Comparison of ENCODE assay signal across 16 cellular contexts in the genomic region with DNA sequence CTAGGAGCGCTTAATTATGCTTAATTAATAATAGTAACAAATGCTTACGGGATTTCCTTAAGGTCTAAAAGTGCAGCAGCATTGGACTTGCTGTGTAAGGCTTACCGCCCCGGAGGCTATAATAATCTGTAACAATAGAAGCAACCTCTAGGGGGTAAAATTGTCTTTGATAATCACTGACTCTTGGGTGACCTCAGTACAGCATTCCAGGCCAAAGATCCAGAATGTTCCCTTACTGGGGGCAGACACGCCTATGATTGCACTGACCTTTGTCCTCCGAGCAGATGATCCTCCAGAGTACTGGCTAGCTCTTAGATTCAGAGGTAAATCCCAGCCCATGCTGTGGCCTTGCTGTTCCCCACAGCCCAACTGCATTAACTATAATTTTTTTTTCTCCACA. TPM values are rescaled to one million over a fixed set of nuclear protein-coding genes. Genes with fewer than 3 reads are reported as not detected.
A peak's percentile ranks its signal among the peaks of the same experiment; 100 is the strongest.
DNase-seq lines count a peak whose midpoint lies in the region; ATAC-seq and TF ChIP-seq lines count a peak whose summit lies in the region.
"Had no signal": no experiment of that assay in that cellular context is flagged by ENCODE, and none has a peak within 500 bp of the region (broad histone marks: within the 10 kb centered on the region; RNA-seq: fewer than 3 reads in every experiment).

No MANE protein-coding gene starts in this region.

- no peaks in the 10 kb centered on the region for H3K79me1 ChIP-seq in H9 (ENCODE audit: insufficient read depth, low read depth, low read length, poor library complexity, severe bottlenecking)

- no peak overlapping the region for H2BK12ac ChIP-seq in H9 (ENCODE audit: insufficient read length, low read depth, low read length)

- no peak overlapping the region for H3K23ac ChIP-seq in H9 (ENCODE audit: insufficient read length, low read depth, low read length)

- CTCF ChIA-PET in WTC11 (lab: Charles Lee) = no interaction called here

- H2BK120ac ChIP-seq in H9 (ENCODE audit: low read depth, low read length, poor library complexity, severe bottlenecking) = no peak overlapping the region

- H2BK15ac ChIP-seq in H9 (ENCODE audit: low read depth, low read length) = no peak overlapping the region

- H3K36me3 Mint-ChIP-seq in H9 (ENCODE audit: insufficient read depth in 1 of 3, low read depth in 3 of 3) (peaks cover 13 to 47% (median 39%) of the 10 kb centered on the region in 3 experiments; a peak in 6 of 7 replicates), WTC11 (peaks cover 27% of the 10 kb centered on the region)

- H3K4me1 ChIP-seq in H9 (ENCODE audit: insufficient read depth, low read length) (no peaks in the 10 kb centered on the region), hepatocyte (ENCODE audit: insufficient read depth) (no peaks in the 10 kb centered on the region), testis (peaks cover 10% of the 10 kb centered on the region)

- ATAC-seq in WTC11 = 0 out of 2 replicates have a peak, but pooled peaks have one; percentile 20
- no peak for ATAC-seq in GM19397 (IDR thresholded peaks at IDR 0.05; ENCODE audit: unreplicated experiment)
- ATAC-seq: activated T-cell treated with anti-CD3 and anti-CD28 coated beads, Interleukin-2, amount 50 U/mL, for 72 hours; T-cell had no signal

- POLR2A ChIA-PET in WTC11 (lab: Charles Lee) = no interaction called here

- no peak overlapping the region for H3K27ac ChIP-seq in H9 (ENCODE audit: insufficient read length, low read depth, low read length)
- H3K27ac ChIP-seq in hepatocyte = peak overlapping the region; percentile 73
- H3K27ac ChIP-seq in testis = no peak overlapping the region

- intact Hi-C loops in testis (cut with DNase I; ENCODE audit: low total_unique reads) (no loop called here), posterior cingulate gyrus (cut with DNase I) (no loop called here)

- H4K91ac ChIP-seq in H9 (ENCODE audit: insufficient read length, low read depth, low read length) = no peak overlapping the region

- H3K4me2 ChIP-seq in H9 (ENCODE audit: insufficient read depth, insufficient read length, low read length) (no peak overlapping the region), hepatocyte (no peak overlapping the region)

- peak overlapping the region; percentile 85 for H3K56ac ChIP-seq in H9 (ENCODE audit: insufficient read length, low read depth, low read length)

- DNase-seq in H9 = no peak
- no peak for DNase-seq in WTC11 (ENCODE audit: low spot score)
- DNase-seq in hepatocyte (ENCODE audit: low spot score) = peak; percentile 47
- peak; percentile 48 for DNase-seq in testis
- no peak for DNase-seq in cerebellum (ENCODE audit: low spot score)
- DNase-seq in posterior cingulate gyrus = no peak
- DNase-seq: activated T-cell treated with anti-CD3 and anti-CD28 coated beads, Interleukin-2, amount 50 U/mL, for 72 hours; erythroblast; IMR-90; NCI-H187 treated with DMSO at 0.1 percent for 48 hours; T-cell had no signal

- H3K36me3 ChIP-seq in hepatocyte (replicated peaks; ENCODE audit: insufficient read depth, low read depth) = no peaks in the 10 kb centered on the region
- H3K36me3 ChIP-seq in testis (ENCODE audit: low read depth, missing control alignments) = no peaks in the 10 kb centered on the region

- H2AFZ ChIP-seq in H9 (ENCODE audit: low read length) = no peak overlapping the region
- no peak overlapping the region for H2AFZ ChIP-seq in hepatocyte

- H3K27me3 ChIP-seq in H9 (ENCODE audit: insufficient read depth, low read length) = no peaks in the 10 kb centered on the region
- no peaks in the 10 kb centered on the region for H3K27me3 ChIP-seq in hepatocyte
- no peaks in the 10 kb centered on the region for H3K27me3 ChIP-seq in testis

- no peak overlapping the region for H3K9ac ChIP-seq in H9 (ENCODE audit: extremely low read depth, insufficient read length, low read length)

- H3K4me3 Mint-ChIP-seq in H9 (no peak overlapping the region), WTC11 (no peak overlapping the region)
- H3K4me3 Mint-ChIP-seq: activated T-cell treated with anti-CD3 and anti-CD28 coated beads, Interleukin-2, amount 50 U/mL, for 72 hours; stimulated activated naive CD8-positive, alpha-beta T cell treated with anti-CD3 and anti-CD28 coated beads, Interleukin-15, Interleukin-2, amounts not matched to agents 100 ng/mL and 50 ng/mL, for 24 hours; T-cell had no signal

- no peak overlapping the region for H2BK20ac ChIP-seq in H9 (ENCODE audit: low read depth, low read length, poor library complexity, severe bottlenecking)

- TF ChIP-seq CTCF in H9 (conservative IDR thresholded peaks at IDR 0.05) = 0 out of 3 replicates have a peak, but pooled peaks have one; percentile 10
- TF ChIP-seq CTCF in WTC11 (IDR thresholded peaks at IDR 0.05) = no peak
- TF ChIP-seq CTCF in hepatocyte (IDR thresholded peaks at IDR 0.05; ENCODE audit: poor library complexity) = no peak
- TF ChIP-seq CTCF in testis (IDR thresholded peaks at IDR 0.05) = peak in 2 of 3 experiments; percentile 13 to 19

- no peak overlapping the region for H4K5ac ChIP-seq in H9 (ENCODE audit: insufficient read length, low read depth, low read length)

- TF ChIP-seq POLR2A in testis (IDR thresholded peaks at IDR 0.05) = no peak

- H3K9me3 ChIP-seq in H9 (ENCODE audit: control insufficient read depth, low read depth, low read length) = no peaks in the 10 kb centered on the region
- H3K9me3 ChIP-seq in hepatocyte (ENCODE audit: low read depth) = no peaks in the 10 kb centered on the region
- H3K9me3 ChIP-seq in testis = no peaks in the 10 kb centered on the region

- H2AK5ac ChIP-seq in H9 (ENCODE audit: insufficient read length, low read length) = no peak overlapping the region

- no peaks in the 10 kb centered on the region for H3K23me2 ChIP-seq in H9 (ENCODE audit: insufficient read length, low read depth, low read length, poor library complexity, severe bottlenecking)

- H3K27me3 Mint-ChIP-seq in H9 (ENCODE audit: low read depth) (no peaks in the 10 kb centered on the region), WTC11 (ENCODE audit: low read depth) (no peaks in the 10 kb centered on the region)
- H3K27me3 Mint-ChIP-seq: stimulated activated naive CD8-positive, alpha-beta T cell treated with anti-CD3 and anti-CD28 coated beads, Interleukin-15, Interleukin-2, amounts not matched to agents 100 ng/mL and 50 ng/mL, for 24 hours; T-cell had no signal

- H3K4ac ChIP-seq in H9 (ENCODE audit: low read depth, low read length) = no peak overlapping the region

- H3K9me3 Mint-ChIP-seq in H9 (no peaks in the 10 kb centered on the region), WTC11 (no peaks in the 10 kb centered on the region)
- H3K9me3 Mint-ChIP-seq: activated T-cell treated with anti-CD3 and anti-CD28 coated beads, Interleukin-2, amount 50 U/mL, for 72 hours; stimulated activated naive CD8-positive, alpha-beta T cell treated with anti-CD3 and anti-CD28 coated beads, Interleukin-15, Interleukin-2, amounts not matched to agents 100 ng/mL and 50 ng/mL, for 24 hours; T-cell had no signal

- H2BK5ac ChIP-seq in H9 (ENCODE audit: insufficient read length, low read length) = no peak overlapping the region

- H3K18ac ChIP-seq in H9 (ENCODE audit: insufficient read length, low read depth, low read length) = no peak overlapping the region

- no peak overlapping the region for H4K8ac ChIP-seq in H9 (replicated peaks; ENCODE audit: insufficient read length, low read depth, low read length)

- no peaks in the 10 kb centered on the region for H3K79me2 ChIP-seq in H9 (ENCODE audit: insufficient read depth, low read length)
- H3K79me2 ChIP-seq in hepatocyte = no peaks in the 10 kb centered on the region

- H3K14ac ChIP-seq in H9 (ENCODE audit: insufficient read depth, low read length) = no peak overlapping the region

- H3K9me2 ChIP-seq in hepatocyte (replicated peaks; ENCODE audit: insufficient read depth) = no peaks in the 10 kb centered on the region

- H3K4me3 ChIP-seq in hepatocyte = no peak overlapping the region
- H3K4me3 ChIP-seq in testis = no peak overlapping the region

- no peaks in the 10 kb centered on the region for H4K20me1 ChIP-seq in H9 (ENCODE audit: control insufficient read depth, insufficient read depth, insufficient read length)
- H4K20me1 ChIP-seq in hepatocyte (ENCODE audit: insufficient read depth, poor library complexity, severe bottlenecking) = no peaks in the 10 kb centered on the region

- H3T11ph ChIP-seq in H9 (ENCODE audit: low read length) = no peak overlapping the region

- no CpG with 5 or more reads among the region's 6 CpGs for WGBS in H9 (ENCODE audit: extremely low coverage, insufficient read length, low lambda C conversion rate)
- WGBS in hepatocyte (ENCODE audit: low lambda C conversion rate, missing lambda C conversion rate) = 64% methylated on average over 6 of the region's 6 CpGs
- 29 to 38% methylated on average over 6 of the region's 6 CpGs for WGBS in testis, 2 donors

- H3K27ac Mint-ChIP-seq in H9 (no peak overlapping the region), WTC11 (no peak overlapping the region)
- H3K27ac Mint-ChIP-seq: stimulated activated naive CD8-positive, alpha-beta T cell treated with anti-CD3 and anti-CD28 coated beads, Interleukin-15, Interleukin-2, amounts not matched to agents 100 ng/mL and 50 ng/mL, for 24 hours; T-cell had no signal

- H3K4me1 Mint-ChIP-seq in H9 (no peaks in the 10 kb centered on the region), WTC11 (no peaks in the 10 kb centered on the region)
- H3K4me1 Mint-ChIP-seq: T-cell had no signal

TF ChIP-seq in WTC11, 78 proteins besides CTCF, POLR2A, EP300 and RAD21 (continues in another document):
- TF ChIP-seq NR3C1 (CRISPR knock-in tag; conservative IDR thresholded peaks at IDR 0.05; ENCODE audit: low read depth) (no peak), MXD4 (CRISPR knock-in tag; IDR thresholded peaks at IDR 0.05; ENCODE audit: borderline replicate concordance) (no peak), ZNF423 (CRISPR knock-in tag; IDR thresholded peaks at IDR 0.05) (no peak), ZNF232 (CRISPR knock-in tag; IDR thresholded peaks at IDR 0.05) (no peak), KAT7 (CRISPR knock-in tag; IDR thresholded peaks at IDR 0.05; ENCODE audit: borderline replicate concordance) (no peak), TEAD4 (CRISPR knock-in tag; IDR thresholded peaks at IDR 0.05) (no peak)

RNA-seq across cellular contexts. Expression of a gene that starts 16.5 kb away (rescaled TPM):
- 73.6 and 78.3 TPM in 2 replicates for total RNA-seq in H9 (2021)
- total RNA-seq in WTC11 (2021) = 58.2 to 70.3 TPM (median 65.2 TPM) in 3 replicates
- total RNA-seq in hepatocyte = 53.6 and 75.5 TPM in 2 replicates
- polyA plus RNA-seq in hepatocyte = 48.6 and 51.0 TPM in 2 replicates
- total RNA-seq in testis = 10 to 100 TPM; 33.1 to 49.1 TPM
- 39.9 TPM for polyA plus RNA-seq in testis (ENCODE audit: insufficient read depth, low read depth, low replicate concordance)
- total RNA-seq in cerebellum = 40.6 TPM

RNA-seq across cellular contexts. Expression of a gene that starts 22.3 kb away (rescaled TPM):
- total RNA-seq in H9 (2021) (not detected in 2 replicates), WTC11 (2021) (not detected in 3 replicates), hepatocyte (not detected in 2 replicates), testis (1 to 10 TPM in 1 of 2 donors, under 1 TPM in 1; 0.62 to 1.3 TPM), cerebellum (not detected)
- polyA plus RNA-seq in hepatocyte (0.44 TPM in 1 of 2 replicates, not detected in the other), testis (ENCODE audit: insufficient read depth, low read depth, low replicate concordance) (0.38 TPM)
- total RNA-seq: bronchial epithelial cell, H4, IMR-90, renal cortical epithelial cell had no signal
- polyA plus RNA-seq: IMR-90 had no signal

Comparison
In these comparisons a context has a peak if more than half of its experiments do, and no peak if none do; other contexts are left out.
1. DNase-seq: peak in hepatocyte (single experiment) and testis (single experiment); none in H9 (single experiment), WTC11 (single experiment), cerebellum (single experiment) and posterior cingulate gyrus (0 of 10).
2. CTCF ChIP-seq: peak in H9 (single experiment) and testis (2 of 3); none in WTC11 (single experiment) and hepatocyte (single experiment).